In the genomic region with DNA sequence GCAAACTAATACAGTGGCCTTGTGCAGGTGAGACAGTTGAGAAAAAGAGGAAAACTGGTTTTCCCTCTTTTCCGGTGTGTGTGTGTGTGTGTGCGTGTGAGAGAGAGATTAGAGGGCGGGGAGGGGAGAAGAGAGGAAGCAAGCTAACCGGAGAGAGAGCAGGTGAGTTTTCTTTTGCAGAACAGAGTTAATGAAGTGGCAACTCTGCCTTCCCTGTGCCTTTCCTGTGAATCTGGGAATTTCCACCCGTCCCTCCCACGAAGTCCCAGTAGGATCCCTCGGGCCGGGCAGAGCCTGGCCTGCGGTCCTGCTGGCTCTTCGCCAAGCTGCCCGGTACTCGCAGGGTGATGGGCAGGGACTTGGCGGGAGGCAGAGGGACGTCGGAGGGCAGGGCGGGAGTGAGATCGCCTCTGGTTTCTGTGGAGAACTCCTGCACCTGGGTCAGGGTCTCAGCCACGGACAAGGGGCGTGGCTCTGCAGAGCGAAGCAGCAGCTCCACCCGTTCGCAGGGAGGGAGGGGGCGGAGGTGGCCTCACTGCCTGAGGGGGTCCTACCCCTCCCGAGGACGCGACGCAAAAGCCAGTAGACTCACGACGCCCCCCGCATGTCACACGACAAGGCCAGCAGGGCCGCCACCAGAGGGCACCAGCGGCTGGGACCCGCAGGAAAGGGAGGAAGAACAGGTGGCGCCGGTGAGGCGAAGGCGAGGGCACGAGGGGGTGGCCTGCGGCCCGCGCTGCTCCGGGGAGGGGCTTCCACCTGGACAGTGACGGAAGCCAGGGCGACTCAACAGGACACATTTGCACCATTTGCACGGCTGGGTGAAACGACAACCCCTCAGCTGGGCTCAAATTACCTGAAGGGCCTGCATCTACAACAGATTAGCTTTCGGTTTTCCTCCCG, we compare ENCODE assay signal across 9 cellular contexts. TPM values are rescaled to one million over a fixed set of nuclear protein-coding genes. Genes with fewer than 3 reads are reported as not detected.
DNase-seq lines count a peak whose midpoint lies in the region; ATAC-seq and TF ChIP-seq lines count a peak whose summit lies in the region.
"Had no signal": no experiment of that assay in that cellular context is flagged by ENCODE, and none has a peak within 500 bp of the region (broad histone marks: within the 10 kb centered on the region; RNA-seq: fewer than 3 reads in every experiment).

No MANE protein-coding gene starts in this region.

- H3K4me1 Mint-ChIP-seq in activated T-cell treated with anti-CD3 and anti-CD28 coated beads, Interleukin-2, amount 50 U/mL, for 4 hours (ENCODE audit: low read depth), result peaks cover 11% of the 10 kb centered on the region
- H3K4me1 Mint-ChIP-seq in neural crest cell, result peaks cover 11% of the 10 kb centered on the region

- H3K4me3 ChIP-seq in HL-60 (replicated peaks; ENCODE audit: insufficient read depth, low read length), result peak overlapping the region; percentile 47
- H3K4me3 ChIP-seq in fibroblast of pulmonary artery (replicated peaks; ENCODE audit: low read depth, low read length), result peak overlapping the region; percentile 38
- peak overlapping the region; percentile 56 for H3K4me3 ChIP-seq in suprapubic skin

- peaks cover 4% of the 10 kb centered on the region for H3K9me3 ChIP-seq in suprapubic skin

- TF ChIP-seq CTCF in HL-60 (IDR thresholded peaks at IDR 0.05; ENCODE audit: insufficient read depth, low read length) (peak; percentile 28), fibroblast of pulmonary artery (IDR thresholded peaks at IDR 0.05; ENCODE audit: low read length, missing control alignments) (peak; percentile 44), neural crest cell (conservative IDR thresholded peaks at IDR 0.05) (peak; percentile 83), suprapubic skin (IDR thresholded peaks at IDR 0.05) (peak; percentile 4 to 61)

- H3K9me3 Mint-ChIP-seq in activated T-cell treated with anti-CD3 and anti-CD28 coated beads, Interleukin-2, amount 50 U/mL, for 4 hours, result peaks cover 11% of the 10 kb centered on the region
- H3K9me3 Mint-ChIP-seq in neural crest cell, result peaks cover 8% of the 10 kb centered on the region

- H3K27ac Mint-ChIP-seq in neural crest cell (ENCODE audit: unreplicated experiment), result no peak overlapping the region

- TF ChIP-seq EP300 in suprapubic skin (IDR thresholded peaks at IDR 0.05), result no peak

- DNase-seq in ELF-1 (ENCODE audit: low read depth, low spot score) (peak; percentile 95), HL-60 (ENCODE audit: low read depth in 1 of 2, low spot score in 1 of 2) (peak; percentile 28 to 49), NOMO-1 treated with dmso at 0.1 percent for 144 hours (lab: John Stamatoyannopoulos, UW; ENCODE audit: unreplicated experiment) (peak; percentile 41), fibroblast of pulmonary artery (ENCODE audit: low read depth) (no peak), neural crest cell (ENCODE audit: low read depth, low spot score) (peak; percentile 71), suprapubic skin (ENCODE audit: low spot score in 2 of 2) (peak in 1 of 2 donors; percentile 79), KG1 (lab: John Stamatoyannopoulos, UW) (no peak)
- peak; percentile 75 for DNase-seq in activated T-cell treated with anti-CD3 and anti-CD28 coated beads, Interleukin-2, amount 50 U/mL, for 4 hours

- 5% methylated on average over 21 of the region's 49 CpGs for WGBS in suprapubic skin

- peaks cover 7% of the 10 kb centered on the region for H3K27me3 Mint-ChIP-seq in activated T-cell treated with anti-CD3 and anti-CD28 coated beads, Interleukin-2, amount 50 U/mL, for 4 hours (ENCODE audit: low read depth)
- H3K27me3 Mint-ChIP-seq in neural crest cell (ENCODE audit: low read depth), result peaks cover 15% of the 10 kb centered on the region

- H3K36me3 ChIP-seq in suprapubic skin, result no peaks in the 10 kb centered on the region

- H3K36me3 Mint-ChIP-seq in activated T-cell treated with anti-CD3 and anti-CD28 coated beads, Interleukin-2, amount 50 U/mL, for 4 hours (ENCODE audit: insufficient read depth), result no peaks in the 10 kb centered on the region
- H3K36me3 Mint-ChIP-seq in neural crest cell (ENCODE audit: low read depth), result no peaks in the 10 kb centered on the region

- H3K27ac ChIP-seq in HL-60 (replicated peaks) (peak overlapping the region; percentile 11; the same call in 1 of the 2 replicates), suprapubic skin (no peak overlapping the region)
- H3K27ac ChIP-seq: epithelial cell of prostate had no signal

- TF ChIP-seq POLR2A in suprapubic skin (IDR thresholded peaks at IDR 0.05), result no peak

- ATAC-seq in activated T-cell treated with anti-CD3 and anti-CD28 coated beads, Interleukin-2, amount 50 U/mL, for 4 hours, result peak; percentile 90

- H3K27me3 ChIP-seq in HL-60 (ENCODE audit: insufficient read depth, poor library complexity, severe bottlenecking), result no peaks in the 10 kb centered on the region
- H3K27me3 ChIP-seq in suprapubic skin, result no peaks in the 10 kb centered on the region

- H3K4me3 Mint-ChIP-seq in activated T-cell treated with anti-CD3 and anti-CD28 coated beads, Interleukin-2, amount 50 U/mL, for 4 hours, result peak overlapping the region; percentile 79
- no peak overlapping the region for H3K4me3 Mint-ChIP-seq in neural crest cell

- H3K4me1 ChIP-seq in suprapubic skin, result peaks cover 12% of the 10 kb centered on the region

RNA-seq across cellular contexts. Expression of a gene that starts 51.2 kb away (rescaled TPM):
- under 1 TPM in 1 of 3 donors, not detected in 2; 0.08 TPM for total RNA-seq in activated T-cell treated with anti-CD3 and anti-CD28 coated beads, Interleukin-2, amount 50 U/mL, for 4 hours
- 2.3 and 3.0 TPM in 2 replicates for total RNA-seq in neural crest cell
- total RNA-seq in suprapubic skin, result 1 to 10 TPM in 1 of 4 donors, under 1 TPM in 3; 0.11 to 1.0 (median 0.83) TPM

RNA-seq across cellular contexts. Expression of a gene that starts 59.2 kb away (rescaled TPM):
- total RNA-seq in activated T-cell treated with anti-CD3 and anti-CD28 coated beads, Interleukin-2, amount 50 U/mL, for 4 hours, result 10 to 100 TPM; 43.2 to 47.1 (median 44.2) TPM
- total RNA-seq in neural crest cell, result 24.9 and 25.2 TPM in 2 replicates
- total RNA-seq in suprapubic skin, result 10 to 100 TPM; 20.8 to 30.7 (median 27.8) TPM

Comparison
In these comparisons a context has a peak if more than half of its experiments do, and no peak if none do; other contexts are left out.
1. DNase-seq: peak in ELF-1 (single experiment), HL-60 (2 of 2), NOMO-1 treated with dmso at 0.1 percent for 144 hours (single experiment), activated T-cell treated with anti-CD3 and anti-CD28 coated beads, Interleukin-2, amount 50 U/mL, for 4 hours (single experiment) and neural crest cell (single experiment); none in fibroblast of pulmonary artery (single experiment) and KG1 (single experiment).
2. CTCF ChIP-seq: peak in every context shown above with its lines; median percentile 83 in neural crest cell; 44 in fibroblast of pulmonary artery; 32 in suprapubic skin; 28 in HL-60.
3. Peak in every context shown above with its lines, with median percentiles within 50 percentile points of each other: H3K4me3 ChIP-seq.